In genomic region chr9:125744616-125745387, GRCh38 we compare ENCODE assay signal across 9 cellular contexts. TPM values are rescaled to one million over a fixed set of nuclear protein-coding genes. Genes with fewer than 3 reads are reported as not detected.
DNase-seq lines count a peak whose midpoint lies in the region; ATAC-seq, FAIRE-seq and TF ChIP-seq lines count a peak whose summit lies in the region.
"Had no signal": no experiment of that assay in that cellular context is flagged by ENCODE, and none has a peak within 500 bp of the region (broad histone marks: within the 10 kb centered on the region; RNA-seq: fewer than 3 reads in every experiment).

No MANE protein-coding gene starts in this region.

- intact Hi-C loops in activated T-helper 1 cell treated with anti-CD3 and anti-CD28 coated beads, Interleukin-12 subunit alpha, Interleukin-12 subunit beta, Interleukin-2, Interleukin-4 antibody, amounts not matched to agents 30 ng/mL and 10 ng/mL and 1 ng/mL, durations not matched to agents 14 hours and 24 hours and 36 hours (cut with micrococcal nuclease), result loop anchor here (5.0 kb wide), 4 partner anchors 188 to 973 kb away; partner anchors contain the start of genes GAPVD1, NR6A1 and SCAI

- no peaks in the 10 kb centered on the region for H3K9me3 Mint-ChIP-seq in activated T-helper 1 cell treated with anti-CD3 and anti-CD28 coated beads, Interleukin-12 subunit alpha, Interleukin-12 subunit beta, Interleukin-2, Interleukin-4 antibody, amounts not matched to agents 30 ng/mL and 10 ng/mL and 1 ng/mL, durations not matched to agents 14 hours and 24 hours and 36 hours
- H3K9me3 Mint-ChIP-seq in mesothelial cell of epicardium, result no peaks in the 10 kb centered on the region

- no peak for FAIRE-seq in H54 (lab: Jason Lieb, UNC)

- H3K36me3 Mint-ChIP-seq in activated T-helper 1 cell treated with anti-CD3 and anti-CD28 coated beads, Interleukin-12 subunit alpha, Interleukin-12 subunit beta, Interleukin-2, Interleukin-4 antibody, amounts not matched to agents 30 ng/mL and 10 ng/mL and 1 ng/mL, durations not matched to agents 14 hours and 24 hours and 36 hours (ENCODE audit: low read depth), result peaks cover 8% of the 10 kb centered on the region
- peaks cover 2% of the 10 kb centered on the region for H3K36me3 Mint-ChIP-seq in mesothelial cell of epicardium

- no peak for TF ChIP-seq POLR2A in H54 (IDR thresholded peaks at IDR 0.05; ENCODE audit: low read depth, low read length)

- H3K27ac Mint-ChIP-seq in activated T-helper 1 cell treated with anti-CD3 and anti-CD28 coated beads, Interleukin-12 subunit alpha, Interleukin-12 subunit beta, Interleukin-2, Interleukin-4 antibody, amounts not matched to agents 30 ng/mL and 10 ng/mL and 1 ng/mL, durations not matched to agents 14 hours and 24 hours and 36 hours, result no peak overlapping the region
- no peak overlapping the region for H3K27ac Mint-ChIP-seq in mesothelial cell of epicardium

- no peak overlapping the region for H3K4me3 ChIP-seq in AG09309 (ENCODE audit: control insufficient read depth, low read depth, low read length)
- H3K4me3 ChIP-seq: cardiac muscle cell had no signal

- no peak for ATAC-seq in HG03565 (IDR thresholded peaks at IDR 0.05; ENCODE audit: unreplicated experiment)
- no peak for ATAC-seq in GM18907 (IDR thresholded peaks at IDR 0.05; ENCODE audit: unreplicated experiment)

- TF ChIP-seq CTCF in AG09309 (IDR thresholded peaks at IDR 0.05; ENCODE audit: control insufficient read depth, insufficient read depth, low read depth, low read length, missing control alignments) (no peak), mesothelial cell of epicardium (IDR thresholded peaks at IDR 0.05; ENCODE audit: unreplicated experiment) (no peak)

- DNase-seq in AG09309 (ENCODE audit: low read depth), result peak; percentile 66
- peak; percentile 78 for DNase-seq in H54 (ENCODE audit: insufficient read length, low spot score)
- no peak for DNase-seq in activated T-helper 1 cell treated with anti-CD3 and anti-CD28 coated beads, Interleukin-12 subunit alpha, Interleukin-12 subunit beta, Interleukin-2, Interleukin-4 antibody, amounts not matched to agents 30 ng/mL and 10 ng/mL and 1 ng/mL, durations not matched to agents 14 hours and 24 hours and 36 hours (ENCODE audit: low spot score)
- DNase-seq in mesothelial cell of epicardium (ENCODE audit: low spot score in 2 of 2, unreplicated experiment in 2 of 2), result no peak
- DNase-seq in NCI-H774 (lab: John Stamatoyannopoulos, UW), result no peak
- DNase-seq in activated CD4-positive, alpha-beta T cell treated with anti-CD3 and anti-CD28 coated beads, Interleukin-2, amount 50 U/mL, for 1 hour, result no peak

- peak overlapping the region; percentile 88 for H3K4me3 Mint-ChIP-seq in activated T-helper 1 cell treated with anti-CD3 and anti-CD28 coated beads, Interleukin-12 subunit alpha, Interleukin-12 subunit beta, Interleukin-2, Interleukin-4 antibody, amounts not matched to agents 30 ng/mL and 10 ng/mL and 1 ng/mL, durations not matched to agents 14 hours and 24 hours and 36 hours
- peak overlapping the region; percentile 89 for H3K4me3 Mint-ChIP-seq in mesothelial cell of epicardium

- H3K4me1 Mint-ChIP-seq in activated T-helper 1 cell treated with anti-CD3 and anti-CD28 coated beads, Interleukin-12 subunit alpha, Interleukin-12 subunit beta, Interleukin-2, Interleukin-4 antibody, amounts not matched to agents 30 ng/mL and 10 ng/mL and 1 ng/mL, durations not matched to agents 14 hours and 24 hours and 36 hours (ENCODE audit: low read depth), result peaks cover 28% of the 10 kb centered on the region
- H3K4me1 Mint-ChIP-seq in mesothelial cell of epicardium, result peaks cover 15% of the 10 kb centered on the region

- H3K27me3 Mint-ChIP-seq in activated T-helper 1 cell treated with anti-CD3 and anti-CD28 coated beads, Interleukin-12 subunit alpha, Interleukin-12 subunit beta, Interleukin-2, Interleukin-4 antibody, amounts not matched to agents 30 ng/mL and 10 ng/mL and 1 ng/mL, durations not matched to agents 14 hours and 24 hours and 36 hours (ENCODE audit: insufficient read depth), result peaks cover 25% of the 10 kb centered on the region
- peaks cover 3% of the 10 kb centered on the region for H3K27me3 Mint-ChIP-seq in mesothelial cell of epicardium (ENCODE audit: low read depth)

RNA-seq across cellular contexts. Expression of gene PBX3, which starts 2.4 kb away (rescaled TPM):
- total RNA-seq in activated T-helper 1 cell treated with anti-CD3 and anti-CD28 coated beads, Interleukin-12 subunit alpha, Interleukin-12 subunit beta, Interleukin-2, Interleukin-4 antibody, amounts not matched to agents 30 ng/mL and 10 ng/mL and 1 ng/mL, durations not matched to agents 14 hours and 24 hours and 36 hours, result 24.2 and 30.1 TPM in 2 replicates
- 60.0 to 74.2 TPM (median 67.0 TPM) in 3 replicates for total RNA-seq in mesothelial cell of epicardium

RNA-seq across cellular contexts. Expression of gene MAPKAP1, which starts 37.8 kb away (rescaled TPM):
- total RNA-seq in activated T-helper 1 cell treated with anti-CD3 and anti-CD28 coated beads, Interleukin-12 subunit alpha, Interleukin-12 subunit beta, Interleukin-2, Interleukin-4 antibody, amounts not matched to agents 30 ng/mL and 10 ng/mL and 1 ng/mL, durations not matched to agents 14 hours and 24 hours and 36 hours, result 103 and 108 TPM in 2 replicates
- 62.9 to 68.2 TPM (median 62.9 TPM) in 3 replicates for total RNA-seq in mesothelial cell of epicardium

Comparison
In these comparisons a context has a peak if more than half of its experiments do, and no peak if none do; other contexts are left out.
1. DNase-seq: peak in AG09309 (single experiment) and H54 (single experiment); none in activated T-helper 1 cell treated with anti-CD3 and anti-CD28 coated beads, Interleukin-12 subunit alpha, Interleukin-12 subunit beta, Interleukin-2, Interleukin-4 antibody, amounts not matched to agents 30 ng/mL and 10 ng/mL and 1 ng/mL, durations not matched to agents 14 hours and 24 hours and 36 hours (single experiment), mesothelial cell of epicardium (0 of 2), NCI-H774 (single experiment) and activated CD4-positive, alpha-beta T cell treated with anti-CD3 and anti-CD28 coated beads, Interleukin-2, amount 50 U/mL, for 1 hour (single experiment).